7 cellular contexts compared by ENCODE assay signal in genomic region chr12:100518376-100518775, GRCh38. TPM values are rescaled to one million over a fixed set of nuclear protein-coding genes. Genes with fewer than 3 reads are reported as not detected.
"Had no signal": no experiment of that assay in that cellular context is flagged by ENCODE, and none has a peak within 500 bp of the region (broad histone marks: within the 10 kb centered on the region; RNA-seq: fewer than 3 reads in every experiment).

No MANE protein-coding gene starts in this region.

- H3K36me3 Mint-ChIP-seq: IgD-negative memory B cell had no signal

- ATAC-seq: K562 had no signal

- FAIRE-seq: HTR-8/SVneo, K562 had no signal

- H3K4me1 Mint-ChIP-seq: IgD-negative memory B cell had no signal

- H3K27me3 Mint-ChIP-seq: IgD-negative memory B cell had no signal

- H3K4me3 ChIP-seq: K562 had no signal

- DNase-seq: IMR-90, KBM-7 had no signal

- H3K27ac ChIP-seq: HL-60 had no signal

- H3K4me3 Mint-ChIP-seq: IgD-negative memory B cell had no signal

RNA-seq across cellular contexts. Expression of gene NR1H4, which starts 44.7 kb away (rescaled TPM):
- total RNA-seq: HT1080, IMR-90, K562 had no signal
- polyA plus RNA-seq: IgD-negative memory B cell, IMR-90 had no signal

RNA-seq across cellular contexts. Expression of gene GAS2L3, which starts 55.1 kb away (rescaled TPM):
- total RNA-seq: HT1080 had no signal
- polyA plus RNA-seq: IgD-negative memory B cell had no signal
